8 cellular contexts compared by ENCODE assay signal in genomic region chr1:151146072-151146415, GRCh38. TPM values are rescaled to one million over a fixed set of nuclear protein-coding genes. Genes with fewer than 3 reads are reported as not detected.
DNase-seq lines count a peak whose midpoint lies in the region; ATAC-seq and TF ChIP-seq lines count a peak whose summit lies in the region.

No MANE protein-coding gene starts in this region.

- H3K27me3 ChIP-seq in prostate gland (replicated peaks; ENCODE audit: insufficient read depth), result no peaks in the 10 kb centered on the region

- no peaks in the 10 kb centered on the region for H3K36me3 ChIP-seq in prostate gland

- peak overlapping the region; percentile 59 to 68 for H3K27ac ChIP-seq in prostate gland

- ATAC-seq in SK-N-SH treated with all-trans-retinoic acid at 6 μM for 48 hours, result peak; percentile 50

- TF ChIP-seq POLR2A in prostate gland (IDR thresholded peaks at IDR 0.05), result no peak

- intact Hi-C loops in prostate gland (cut with DNase I), result loop anchor here (5.0 kb wide), 1 partner anchor 79 kb away; no protein-coding TSS in a partner anchor

- H3K4me3 ChIP-seq in fibroblast of villous mesenchyme (ENCODE audit: low read depth, low read length), result peak overlapping the region; percentile 60
- H3K4me3 ChIP-seq in prostate gland, result peak overlapping the region; percentile 62 to 75

- WGBS in prostate gland, result 0% methylated on average over 26 of the region's 26 CpGs

- no peaks in the 10 kb centered on the region for H3K4me1 ChIP-seq in prostate gland (replicated peaks)

- TF ChIP-seq CTCF in fibroblast of villous mesenchyme (IDR thresholded peaks at IDR 0.05; ENCODE audit: insufficient read depth, low read depth, low read length) (no peak), prostate gland (IDR thresholded peaks at IDR 0.05) (no peak), GM20000 (IDR thresholded peaks at IDR 0.05; ENCODE audit: extremely low read depth, missing control alignments) (no peak)

- DNase-seq in DMS79 treated with DMSO at 0.1 percent for 48 hours (lab: John Stamatoyannopoulos, UW), result peak; percentile 28
- DNase-seq in DMS79 (lab: John Stamatoyannopoulos, UW), result no peak
- DNase-seq in fibroblast of villous mesenchyme (ENCODE audit: low read depth), result no peak
- no peak for DNase-seq in prostate gland (ENCODE audit: low spot score)
- no peak for DNase-seq in GDM1 (lab: John Stamatoyannopoulos, UW)
- no peak for DNase-seq in GM20000 (ENCODE audit: low spot score)
- no peak for DNase-seq in GM19238 (ENCODE audit: insufficient read length, low spot score)

- no peaks in the 10 kb centered on the region for H3K9me3 ChIP-seq in prostate gland

TF ChIP-seq in SK-N-SH treated with all-trans-retinoic acid at 6 μM for 48 hours, 23 proteins besides CTCF, POLR2A, EP300 and RAD21:
- no peak for TF ChIP-seq TSHZ2 (CRISPR knock-in tag; IDR thresholded peaks at IDR 0.05)

RNA-seq across cellular contexts. Expression of gene SEMA6C, which starts 0.4 kb away (rescaled TPM):
- total RNA-seq in fibroblast of villous mesenchyme (0.86 and 1.3 TPM in 2 replicates), prostate gland (100 to 1,000 TPM in 1 of 2 donors, 1 to 10 TPM in 1; 4.1 to 173 TPM)

RNA-seq across cellular contexts. Expression of gene TNFAIP8L2, which starts 10.4 kb away (rescaled TPM):
- not detected in 2 replicates for total RNA-seq in fibroblast of villous mesenchyme
- total RNA-seq in prostate gland, result 1 to 10 TPM; 1.5 to 2.1 TPM

RNA-seq across cellular contexts. Expression of gene LYSMD1, which starts 19.7 kb away (rescaled TPM):
- total RNA-seq in fibroblast of villous mesenchyme (10.0 and 11.7 TPM in 2 replicates), prostate gland (10 to 100 TPM in 1 of 2 donors, 1 to 10 TPM in 1; 7.3 to 19.3 TPM)

RNA-seq across cellular contexts. Expression of gene SCNM1, which starts 19.9 kb away (rescaled TPM):
- total RNA-seq in fibroblast of villous mesenchyme (23.7 and 31.2 TPM in 2 replicates), prostate gland (10 to 100 TPM; 25.1 to 39.5 TPM)

RNA-seq across cellular contexts. Expression of gene TMOD4, which starts 29.7 kb away (rescaled TPM):
- total RNA-seq in fibroblast of villous mesenchyme, result not detected in 2 replicates
- total RNA-seq in prostate gland, result 1 to 10 TPM in 1 of 2 donors, not detected in 1; 1.7 TPM
